20 cellular contexts compared by ENCODE assay signal in the genomic region with DNA sequence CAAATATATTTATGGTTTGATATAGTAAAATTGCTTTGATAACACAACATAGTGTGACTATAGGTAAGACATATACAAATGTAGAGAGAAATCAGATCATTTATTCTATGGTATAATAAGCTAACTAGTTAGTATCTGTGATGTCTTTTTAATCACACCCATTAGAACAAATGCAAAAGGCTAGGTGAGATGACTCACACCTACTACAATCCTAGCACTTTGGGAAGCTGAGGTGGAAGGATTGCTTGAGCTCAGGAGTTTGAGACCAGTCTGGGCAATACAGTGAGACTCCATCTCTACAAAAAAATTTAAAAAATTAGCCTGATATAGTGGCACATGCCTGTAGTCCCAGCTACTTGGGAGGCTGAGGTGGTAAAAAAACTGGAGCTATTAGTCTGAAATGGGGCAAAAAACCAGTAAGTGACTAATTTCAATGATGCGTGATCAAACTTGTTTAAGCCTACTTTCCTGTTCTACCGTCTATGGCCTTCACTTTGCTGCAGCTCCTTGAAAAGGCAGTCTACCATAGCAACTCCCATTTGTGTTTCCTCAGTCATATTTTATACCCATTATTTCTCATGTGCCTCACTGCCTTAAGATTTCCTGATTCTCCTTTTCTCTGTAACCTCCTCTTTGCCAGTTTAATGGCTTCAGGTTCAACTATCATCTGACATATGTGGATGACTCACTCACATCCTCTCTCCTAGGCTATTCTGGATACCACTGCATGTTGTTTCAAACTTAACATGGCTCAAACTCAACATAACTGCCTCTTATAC. TPM values are rescaled to one million over a fixed set of nuclear protein-coding genes. Genes with fewer than 3 reads are reported as not detected.
DNase-seq lines count a peak whose midpoint lies in the region; ATAC-seq, FAIRE-seq and TF ChIP-seq lines count a peak whose summit lies in the region.
"Had no signal": no experiment of that assay in that cellular context is flagged by ENCODE, and none has a peak within 500 bp of the region (broad histone marks: within the 10 kb centered on the region; RNA-seq: fewer than 3 reads in every experiment).

No MANE protein-coding gene starts in this region.

- DNase-seq in activated naive CD4-positive, alpha-beta T cell treated with Interleukin-2 at 50 U/mL for 16 hours, result no peak
- DNase-seq in RCC 7860 (ENCODE audit: low spot score), result peak; percentile 14
- DNase-seq in epithelial cell of esophagus (ENCODE audit: low read depth), result peak; percentile 87
- DNase-seq in thyroid gland, result peak in 1 of 2 donors; percentile 8
- no peak for DNase-seq in retina
- DNase-seq in hypothalamus (lab: John Stamatoyannopoulos, UW), result no peak
- DNase-seq: ACHN; activated CD4-positive, alpha-beta T cell treated with anti-CD3 and anti-CD28 coated beads, Interleukin-2, amount 50 U/mL, for 48 hours; activated T-cell treated with anti-CD3 and anti-CD28 coated beads, Interleukin-2, amount 50 U/mL, for 72 hours; CD4-positive, alpha-beta T cell; heart left ventricle; NCI-H2029; NCI-H510A treated with DMSO at 0.1 percent for 48 hours; nephron progenitor cell; psoas muscle had no signal

- H3K4me3 Mint-ChIP-seq in activated naive CD4-positive, alpha-beta T cell treated with anti-CD3 and anti-CD28 coated beads, Interleukin-2, amount 50 U/mL, for 24 hours, result no peak overlapping the region
- H3K4me3 Mint-ChIP-seq: activated T-cell treated with anti-CD3 and anti-CD28 coated beads, Interleukin-2, amount 50 U/mL, for 72 hours; CD4-positive, alpha-beta T cell; nephron progenitor cell; stimulated activated naive CD8-positive, alpha-beta T cell treated with anti-CD3 and anti-CD28 coated beads, Interleukin-15, Interleukin-2, amounts not matched to agents 100 ng/mL and 50 ng/mL, for 24 hours had no signal

- TF ChIP-seq CTCF in epithelial cell of esophagus (IDR thresholded peaks at IDR 0.05; ENCODE audit: insufficient read depth, low read depth, low read length, missing control alignments) (no peak), thyroid gland (IDR thresholded peaks at IDR 0.05) (no peak)

- 56 to 71% methylated on average over 2 of the region's 2 CpGs for WGBS in thyroid gland, 2 donors

- no peaks in the 10 kb centered on the region for H3K27me3 ChIP-seq in thyroid gland
- H3K27me3 ChIP-seq: heart left ventricle had no signal

- intact Hi-C loops in thyroid gland (cut with DNase I), result no loop called here

- H3K9me3 Mint-ChIP-seq in activated naive CD4-positive, alpha-beta T cell treated with anti-CD3 and anti-CD28 coated beads, Interleukin-2, amount 50 U/mL, for 24 hours, result no peaks in the 10 kb centered on the region
- H3K9me3 Mint-ChIP-seq: activated T-cell treated with anti-CD3 and anti-CD28 coated beads, Interleukin-2, amount 50 U/mL, for 72 hours; CD4-positive, alpha-beta T cell; nephron progenitor cell; stimulated activated naive CD8-positive, alpha-beta T cell treated with anti-CD3 and anti-CD28 coated beads, Interleukin-15, Interleukin-2, amounts not matched to agents 100 ng/mL and 50 ng/mL, for 24 hours had no signal

- H3K27ac ChIP-seq in thyroid gland, result peak overlapping the region in 2 of 3 donors; percentile 13 to 40
- H3K27ac ChIP-seq: heart left ventricle, psoas muscle, SK-N-MC had no signal

- H3K4me1 Mint-ChIP-seq in activated naive CD4-positive, alpha-beta T cell treated with anti-CD3 and anti-CD28 coated beads, Interleukin-2, amount 50 U/mL, for 24 hours, result no peaks in the 10 kb centered on the region
- H3K4me1 Mint-ChIP-seq: nephron progenitor cell had no signal

- peak overlapping the region; percentile 38 for H3K27ac Mint-ChIP-seq in activated naive CD4-positive, alpha-beta T cell treated with anti-CD3 and anti-CD28 coated beads, Interleukin-2, amount 50 U/mL, for 24 hours
- H3K27ac Mint-ChIP-seq: activated T-cell treated with anti-CD3 and anti-CD28 coated beads, Interleukin-2, amount 50 U/mL, for 72 hours; CD4-positive, alpha-beta T cell; nephron progenitor cell; stimulated activated naive CD8-positive, alpha-beta T cell treated with anti-CD3 and anti-CD28 coated beads, Interleukin-15, Interleukin-2, amounts not matched to agents 100 ng/mL and 50 ng/mL, for 24 hours had no signal

- no peaks in the 10 kb centered on the region for H3K9me3 ChIP-seq in thyroid gland
- H3K9me3 ChIP-seq: heart left ventricle, psoas muscle had no signal

- no peak overlapping the region for H3K4me3 ChIP-seq in epithelial cell of esophagus (ENCODE audit: low read length)
- no peak overlapping the region for H3K4me3 ChIP-seq in thyroid gland (replicated peaks in 1 of 3)
- H3K4me3 ChIP-seq: heart left ventricle, psoas muscle, SK-N-MC had no signal

- TF ChIP-seq POLR2A in thyroid gland (IDR thresholded peaks at IDR 0.05), result no peak

- no peak for FAIRE-seq in RCC 7860 (lab: Jason Lieb, UNC)
- FAIRE-seq: islet of Langerhans had no signal

- no peaks in the 10 kb centered on the region for H3K27me3 Mint-ChIP-seq in activated naive CD4-positive, alpha-beta T cell treated with anti-CD3 and anti-CD28 coated beads, Interleukin-2, amount 50 U/mL, for 24 hours
- H3K27me3 Mint-ChIP-seq: CD4-positive, alpha-beta T cell; stimulated activated naive CD8-positive, alpha-beta T cell treated with anti-CD3 and anti-CD28 coated beads, Interleukin-15, Interleukin-2, amounts not matched to agents 100 ng/mL and 50 ng/mL, for 24 hours had no signal

- H3K4me1 ChIP-seq in thyroid gland, result peaks cover 0 to 10% of the 10 kb centered on the region in 2 donors
- H3K4me1 ChIP-seq: heart left ventricle, psoas muscle had no signal

- H3K36me3 Mint-ChIP-seq in activated naive CD4-positive, alpha-beta T cell treated with anti-CD3 and anti-CD28 coated beads, Interleukin-2, amount 50 U/mL, for 24 hours, result peaks cover 27% of the 10 kb centered on the region

- no peak for ATAC-seq in HG02678 (IDR thresholded peaks at IDR 0.05; ENCODE audit: unreplicated experiment)
- ATAC-seq: activated T-cell treated with anti-CD3 and anti-CD28 coated beads, Interleukin-2, amount 50 U/mL, for 72 hours; heart left ventricle had no signal

- peaks cover 41 to 56% of the 10 kb centered on the region in 2 donors for H3K36me3 ChIP-seq in thyroid gland

RNA-seq across cellular contexts. Expression of gene ALG5, which starts 12.5 kb away (rescaled TPM):
- 10 to 100 TPM; 41.4 to 74.1 (median 70.0) TPM for total RNA-seq in thyroid gland

RNA-seq across cellular contexts. Expression of gene EXOSC8, which starts 13.9 kb away (rescaled TPM):
- 10 to 100 TPM; 16.8 to 42.5 (median 23.7) TPM for total RNA-seq in thyroid gland

Comparison
In these comparisons a context has a peak if more than half of its experiments do, and no peak if none do; other contexts are left out.
1. DNase-seq: peak in RCC 7860 (single experiment) and epithelial cell of esophagus (single experiment); none in activated naive CD4-positive, alpha-beta T cell treated with Interleukin-2 at 50 U/mL for 16 hours (single experiment), retina (single experiment) and hypothalamus (0 of 51).